Comparison of ENCODE assay signal across 40 cellular contexts in genomic region chr20:13234961-13235360, GRCh38. TPM values are rescaled to one million over a fixed set of nuclear protein-coding genes. Genes with fewer than 3 reads are reported as not detected.
"Had no signal": no experiment of that assay in that cellular context is flagged by ENCODE, and none has a peak within 500 bp of the region (broad histone marks: within the 10 kb centered on the region; RNA-seq: fewer than 3 reads in every experiment).

No MANE protein-coding gene starts in this region.

- H3K4me3 Mint-ChIP-seq: activated B cell treated with CpG ODN at 0.5 μM for 24 hours; activated CD4-positive, alpha-beta memory T cell treated with anti-CD3 and anti-CD28 coated beads for 36 hours; activated CD4-positive, alpha-beta T cell treated with anti-CD3 and anti-CD28 coated beads, Interleukin-2, amount 10 ng/mL, durations not matched to agents 24 days and 14 days; activated CD8-positive, alpha-beta T cell treated with anti-CD3 and anti-CD28 coated beads for 36 hours; activated naive CD4-positive, alpha-beta T cell treated with anti-CD3 and anti-CD28 coated beads for 36 hours; activated naive CD8-positive, alpha-beta T cell treated with anti-CD3 and anti-CD28 coated beads for 36 hours; activated T-cell treated with anti-CD3 and anti-CD28 coated beads, Interleukin-2, amount 50 U/mL, for 4 hours; activated T-cell treated with anti-CD3 and anti-CD28 coated beads, Interleukin-2, amount 50 U/mL, for 72 hours; activated T-helper 1 cell treated with anti-CD3 and anti-CD28 coated beads, Interleukin-12 subunit alpha, Interleukin-12 subunit beta, Interleukin-2, Interleukin-4 antibody, amounts not matched to agents 30 ng/mL and 10 ng/mL and 1 ng/mL, durations not matched to agents 14 hours and 24 hours and 36 hours; activated T-helper 17 cell treated with anti-CD3 and anti-CD28 coated beads, Interleukin-2, amount 50 U/mL, for 72 hours; central memory CD8-positive, alpha-beta T cell; T-helper 1 cell treated with Interleukin-12 subunit alpha and Interleukin-12 subunit beta and Interleukin-4 antibody, amounts not matched to agents 30 μg/mL and 1 μg/mL, for 36 hours; T-helper 2 cell treated with Interferon-gamma antibody and Interleukin-4, amounts not matched to agents 5 μg/mL and 100 μg/mL, for 36 hours had no signal

- H3K27me3 ChIP-seq: adrenal gland, body of pancreas, brain microvascular endothelial cell, breast epithelium, cardiac muscle cell had no signal

- H3K27ac Mint-ChIP-seq: activated B cell treated with CpG ODN at 0.5 μM for 24 hours; activated CD4-positive, alpha-beta memory T cell treated with anti-CD3 and anti-CD28 coated beads for 36 hours; activated CD4-positive, alpha-beta T cell treated with anti-CD3 and anti-CD28 coated beads, Interleukin-2, amount 10 ng/mL, durations not matched to agents 24 days and 14 days; activated CD8-positive, alpha-beta T cell treated with anti-CD3 and anti-CD28 coated beads for 36 hours; activated naive CD4-positive, alpha-beta T cell treated with anti-CD3 and anti-CD28 coated beads for 36 hours; activated naive CD4-positive, alpha-beta T cell treated with anti-CD3 and anti-CD28 coated beads, Interleukin-2, amount 50 U/mL, for 72 hours; activated naive CD8-positive, alpha-beta T cell treated with anti-CD3 and anti-CD28 coated beads for 36 hours; activated T-cell treated with anti-CD3 and anti-CD28 coated beads, Interleukin-2, amount 50 U/mL, for 72 hours; activated T-helper 1 cell treated with anti-CD3 and anti-CD28 coated beads, Interleukin-12 subunit alpha, Interleukin-12 subunit beta, Interleukin-2, Interleukin-4 antibody, amounts not matched to agents 30 ng/mL and 10 ng/mL and 1 ng/mL, durations not matched to agents 14 hours and 24 hours and 36 hours; activated T-helper 17 cell treated with anti-CD3 and anti-CD28 coated beads, Interleukin-2, amount 50 U/mL, for 72 hours; T-helper 1 cell treated with Interleukin-12 subunit alpha and Interleukin-12 subunit beta and Interleukin-4 antibody, amounts not matched to agents 30 μg/mL and 1 μg/mL, for 36 hours; T-helper 2 cell treated with Interferon-gamma antibody and Interleukin-4, amounts not matched to agents 5 μg/mL and 100 μg/mL, for 36 hours had no signal

- H3K4me1 ChIP-seq: adrenal gland, breast epithelium had no signal

- H3K36me3 ChIP-seq: adrenal gland, brain microvascular endothelial cell, breast epithelium, cardiac muscle cell had no signal

- H3K9me3 Mint-ChIP-seq: activated B cell treated with CpG ODN at 0.5 μM for 24 hours; activated CD4-positive, alpha-beta memory T cell treated with anti-CD3 and anti-CD28 coated beads for 36 hours; activated CD8-positive, alpha-beta T cell treated with anti-CD3 and anti-CD28 coated beads for 36 hours; activated naive CD4-positive, alpha-beta T cell treated with anti-CD3 and anti-CD28 coated beads for 36 hours; activated naive CD8-positive, alpha-beta T cell treated with anti-CD3 and anti-CD28 coated beads for 36 hours; activated T-cell treated with anti-CD3 and anti-CD28 coated beads, Interleukin-2, amount 50 U/mL, for 4 hours; activated T-helper 1 cell treated with anti-CD3 and anti-CD28 coated beads, Interleukin-12 subunit alpha, Interleukin-12 subunit beta, Interleukin-2, Interleukin-4 antibody, amounts not matched to agents 30 ng/mL and 10 ng/mL and 1 ng/mL, durations not matched to agents 14 hours and 24 hours and 36 hours; activated T-helper 17 cell treated with anti-CD3 and anti-CD28 coated beads, Interleukin-2, amount 50 U/mL, for 72 hours; central memory CD8-positive, alpha-beta T cell; T-helper 1 cell treated with Interleukin-12 subunit alpha and Interleukin-12 subunit beta and Interleukin-4 antibody, amounts not matched to agents 30 μg/mL and 1 μg/mL, for 36 hours; T-helper 2 cell treated with Interferon-gamma antibody and Interleukin-4, amounts not matched to agents 5 μg/mL and 100 μg/mL, for 36 hours had no signal

- FAIRE-seq: astrocyte, TTC549 had no signal

- DNase-seq: activated B cell treated with CpG ODN at 0.5 μM for 24 hours; activated CD4-positive, alpha-beta memory T cell treated with anti-CD3 and anti-CD28 coated beads for 36 hours; activated CD4-positive, alpha-beta T cell treated with anti-CD3 and anti-CD28 coated beads for 4 hours; activated CD4-positive, alpha-beta T cell treated with anti-CD3 and anti-CD28 coated beads, Interleukin-2, amount 10 ng/mL, durations not matched to agents 24 days and 14 days; activated CD4-positive, alpha-beta T cell treated with anti-CD3 and anti-CD28 coated beads, Interleukin-2, amount 50 U/mL, for 1 hour; activated CD4-positive, alpha-beta T cell treated with anti-CD3 and anti-CD28 coated beads, Interleukin-2, amount 50 U/mL, for 4 hours; activated CD4-positive, CD25-positive, alpha-beta regulatory T cell treated with anti-CD3 and anti-CD28 coated beads, Interleukin-2, amount 50 U/mL, for 72 hours; activated CD8-positive, alpha-beta memory T cell treated with anti-CD3 and anti-CD28 coated beads, Interleukin-2, amount 50 U/mL, for 4 hours; activated CD8-positive, alpha-beta T cell treated with anti-CD3 and anti-CD28 coated beads for 36 hours; activated effector memory CD4-positive, alpha-beta T cell treated with anti-CD3 and anti-CD28 coated beads, Interleukin-2, amount 50 U/mL, for 16 hours; activated gamma-delta T cell treated with Interleukin-2 at 50 U/mL for 16 hours; activated naive CD4-positive, alpha-beta T cell; activated naive CD4-positive, alpha-beta T cell treated with anti-CD3 and anti-CD28 coated beads for 36 hours; activated naive CD4-positive, alpha-beta T cell treated with anti-CD3 and anti-CD28 coated beads, Interleukin-2, amount 50 U/mL, for 16 hours; activated naive CD8-positive, alpha-beta T cell treated with anti-CD3 and anti-CD28 coated beads for 36 hours; activated T-cell treated with anti-CD3 and anti-CD28 coated beads for 4 hours; activated T-cell treated with anti-CD3 and anti-CD28 coated beads, Interleukin-2, amount 50 U/mL, for 1 hour; activated T-cell treated with anti-CD3 and anti-CD28 coated beads, Interleukin-2, amount 50 U/mL, for 4 hours; activated T-cell treated with anti-CD3 and anti-CD28 coated beads, Interleukin-2, amount 50 U/mL, for 72 hours; adrenal gland; amniotic stem cell; aorta; body of pancreas; brain microvascular endothelial cell; caudate nucleus; cerebellar nuclear complex; T-helper 1 cell; T-helper 2 cell; T-helper 9 cell had no signal

- H3K27ac ChIP-seq: adrenal gland, body of pancreas, brain microvascular endothelial cell, breast epithelium, cardiac muscle cell, VCaP had no signal

- H3K27me3 Mint-ChIP-seq: activated CD4-positive, alpha-beta memory T cell treated with anti-CD3 and anti-CD28 coated beads for 36 hours; activated CD4-positive, alpha-beta T cell treated with anti-CD3 and anti-CD28 coated beads, Interleukin-2, amount 10 ng/mL, durations not matched to agents 24 days and 14 days; activated CD8-positive, alpha-beta T cell treated with anti-CD3 and anti-CD28 coated beads for 36 hours; activated naive CD8-positive, alpha-beta T cell treated with anti-CD3 and anti-CD28 coated beads for 36 hours; activated T-helper 17 cell treated with anti-CD3 and anti-CD28 coated beads, Interleukin-2, amount 50 U/mL, for 72 hours had no signal

- H3K4me1 Mint-ChIP-seq: activated B cell treated with CpG ODN at 0.5 μM for 24 hours had no signal

- H3K4me3 ChIP-seq: adrenal gland, body of pancreas, breast epithelium, cardiac muscle cell had no signal

- H3K9me3 ChIP-seq: adrenal gland, body of pancreas, breast epithelium had no signal

RNA-seq across cellular contexts. Expression of gene ISM1, which starts 13.9 kb away (rescaled TPM):
- total RNA-seq: activated B cell treated with CpG ODN at 0.5 μM for 24 hours had no signal
